Comparison of ENCODE assay signal across 10 cellular contexts in genomic region chr11:65787649-65788622, GRCh38. TPM values are rescaled to one million over a fixed set of nuclear protein-coding genes. Genes with fewer than 3 reads are reported as not detected.
DNase-seq lines count a peak whose midpoint lies in the region; ATAC-seq, FAIRE-seq and TF ChIP-seq lines count a peak whose summit lies in the region.
"Had no signal": no experiment of that assay in that cellular context is flagged by ENCODE, and none has a peak within 500 bp of the region (broad histone marks: within the 10 kb centered on the region; RNA-seq: fewer than 3 reads in every experiment).

No MANE protein-coding gene starts in this region.

- DNase-seq in GM12891 (ENCODE audit: insufficient read length, low spot score): no peak
- peak; percentile 61 to 92 for DNase-seq in NCI-H526 (lab: John Stamatoyannopoulos, UW)
- DNase-seq in endodermal cell: peak; percentile 86
- peak in 3 of 6 donors; percentile 48 to 71 (median 69) for DNase-seq in pancreas
- DNase-seq in D721Med (ENCODE audit: insufficient read length, low spot score): no peak
- no peak for DNase-seq in amygdala (lab: John Stamatoyannopoulos, UW)
- DNase-seq: NCI-H446 treated with DMSO at 0.1 percent for 48 hours had no signal

- peaks cover 51% of the 10 kb centered on the region for H3K27me3 Mint-ChIP-seq in endodermal cell (ENCODE audit: insufficient read depth)

- FAIRE-seq in GM12891 (lab: Jason Lieb, UNC) (peak; percentile 40), pancreas (lab: Jason Lieb, UNC) (no peak), D721Med (lab: Jason Lieb, UNC) (no peak)

- peak overlapping the region; percentile 6 for H3K9ac ChIP-seq in endodermal cell (ENCODE audit: extremely low read depth, low read length, poor library complexity, severe bottlenecking)

- peaks cover 18% of the 10 kb centered on the region for H3K4me1 ChIP-seq in endodermal cell (ENCODE audit: control insufficient read depth, insufficient read depth, low read length)
- peaks cover 0 to 13% (median 2%) of the 10 kb centered on the region in 3 donors for H3K4me1 ChIP-seq in pancreas

- H3K27me3 ChIP-seq in endodermal cell (ENCODE audit: control insufficient read depth, insufficient read depth, low read length, poor library complexity, severe bottlenecking) (peaks cover 54% of the 10 kb centered on the region), pancreas (no peaks in the 10 kb centered on the region)

- TF ChIP-seq CTCF in endodermal cell (conservative IDR thresholded peaks at IDR 0.05) (no peak), pancreas (IDR thresholded peaks at IDR 0.05) (no peak), D721Med (IDR thresholded peaks at IDR 0.05; ENCODE audit: insufficient read depth, missing control alignments) (no peak)

- H3K27ac ChIP-seq in endodermal cell (ENCODE audit: low read depth, low read length) (no peak overlapping the region), pancreas (no peak overlapping the region)

- no peak for TF ChIP-seq POLR2A in GM12891 (IDR thresholded peaks at IDR 0.05; ENCODE audit: low read depth, low read length)

- H3K36me3 ChIP-seq in endodermal cell (ENCODE audit: control insufficient read depth, insufficient read depth, low read length) (no peaks in the 10 kb centered on the region), pancreas (no peaks in the 10 kb centered on the region)

- H3K4me3 ChIP-seq in endodermal cell (ENCODE audit: low read length) (peak overlapping the region; percentile 80), pancreas (peak overlapping the region; percentile 20 to 55 (median 35))

- H3K4me1 Mint-ChIP-seq in endodermal cell: peaks cover 22% of the 10 kb centered on the region

- WGBS in endodermal cell (ENCODE audit: insufficient coverage in 1 of 2, insufficient read length in 1 of 2), 2 experiments: 4 to 5% methylated on average over 19 to 63 of the region's 64 CpGs
- 3% methylated on average over 57 to 64 of the region's 64 CpGs for WGBS in pancreas, 2 donors

- no peak for ATAC-seq in pancreas
- ATAC-seq in HG03108 (IDR thresholded peaks at IDR 0.05; ENCODE audit: unreplicated experiment): no peak
- ATAC-seq in HG03565 (IDR thresholded peaks at IDR 0.05; ENCODE audit: unreplicated experiment): no peak

- H3K36me3 Mint-ChIP-seq in endodermal cell (ENCODE audit: low read depth): peaks cover 3% of the 10 kb centered on the region

- peak overlapping the region; percentile 76 for H3K27ac Mint-ChIP-seq in endodermal cell

- H3K9me3 Mint-ChIP-seq in endodermal cell: no peaks in the 10 kb centered on the region

- H3K4me3 Mint-ChIP-seq in endodermal cell: peak overlapping the region; percentile 75

- intact Hi-C loops in pancreas (cut with DNase I): no loop called here

- H3K9me3 ChIP-seq in endodermal cell (ENCODE audit: control insufficient read depth, low read length) (no peaks in the 10 kb centered on the region), pancreas (no peaks in the 10 kb centered on the region)

TF ChIP-seq in GM12891, 5 proteins besides CTCF, POLR2A, EP300 and RAD21:
- no peak for TF ChIP-seq POLR2AphosphoS5 (IDR thresholded peaks at IDR 0.05; ENCODE audit: low read depth, low read length)
- no peak for TF ChIP-seq SPI1 (IDR thresholded peaks at IDR 0.05; ENCODE audit: low read depth, low read length)

RNA-seq across cellular contexts. Expression of gene OVOL1, which starts 1.1 kb away (rescaled TPM):
- polyA plus RNA-seq in GM12891 (2012; ENCODE audit: low read depth, missing spikeins): 0.09 TPM
- total RNA-seq in endodermal cell (1 to 10 TPM; 3.4 to 5.5 TPM), pancreas (1 to 10 TPM; 1.1 to 5.6 (median 1.8) TPM)
- 1.0 TPM for polyA plus RNA-seq in endodermal cell (2013, experiment 1 of 2)
- polyA plus RNA-seq in endodermal cell (2013, experiment 2 of 2): 0.75 TPM
- polyA plus RNA-seq in pancreas: 1 to 10 TPM; 1.9 TPM
- total RNA-seq: lung microvascular endothelial cell had no signal

RNA-seq across cellular contexts. Expression of gene AP5B1, which starts 7.2 kb away (rescaled TPM):
- 4.8 TPM for polyA plus RNA-seq in GM12891 (2012; ENCODE audit: low read depth, missing spikeins)
- 10 to 100 TPM; 17.8 to 29.9 TPM for total RNA-seq in endodermal cell
- polyA plus RNA-seq in endodermal cell (2013, experiment 1 of 2): 6.1 TPM
- polyA plus RNA-seq in endodermal cell (2013, experiment 2 of 2): 6.2 TPM
- 10 to 100 TPM; 10.2 to 12.7 (median 11.5) TPM for total RNA-seq in pancreas
- 10 to 100 TPM in 1 of 2 donors, 1 to 10 TPM in 1; 4.2 to 10.4 TPM for polyA plus RNA-seq in pancreas

RNA-seq across cellular contexts. Expression of gene SNX32, which starts 45.8 kb away (rescaled TPM):
- 1.4 TPM for polyA plus RNA-seq in GM12891 (2012; ENCODE audit: low read depth, missing spikeins)
- 1 to 10 TPM; 1.5 to 4.3 TPM for total RNA-seq in endodermal cell
- 3.7 TPM for polyA plus RNA-seq in endodermal cell (2013, experiment 1 of 2)
- 1.9 TPM for polyA plus RNA-seq in endodermal cell (2013, experiment 2 of 2)
- total RNA-seq in pancreas: under 1 TPM in 4 of 6 donors, not detected in 2; 0.12 to 0.75 (median 0.43) TPM
- polyA plus RNA-seq in pancreas: under 1 TPM; 0.23 to 0.30 TPM

Comparison
In these comparisons a context has a peak if more than half of its experiments do, and no peak if none do; other contexts are left out.
1. DNase-seq: peak in NCI-H526 (2 of 2) and endodermal cell (single experiment); none in GM12891 (single experiment), D721Med (single experiment) and amygdala (0 of 56).